2 cellular contexts compared by ENCODE assay signal in the genomic region with DNA sequence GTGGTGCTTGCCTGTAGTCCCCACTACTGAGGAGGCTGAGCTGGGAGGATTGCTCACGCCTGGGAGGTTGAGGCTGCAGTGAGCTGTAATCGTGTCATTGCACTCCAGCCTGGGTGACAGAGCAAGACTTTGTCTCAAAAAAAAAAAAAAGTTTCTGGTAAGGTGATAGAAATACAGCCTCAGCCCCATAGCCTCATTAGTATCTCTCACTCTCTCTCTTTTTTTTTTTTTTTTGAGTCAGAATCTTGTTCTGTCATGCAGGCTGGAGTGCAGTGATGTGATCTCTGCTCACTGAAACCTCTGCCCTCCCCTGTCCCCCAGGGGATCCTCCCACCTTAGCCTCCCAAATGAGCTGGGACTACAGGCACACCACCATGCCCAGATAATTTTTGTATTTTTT.
TF ChIP-seq lines count a peak whose summit lies in the region.

No MANE protein-coding gene starts in this region.

TF ChIP-seq in GM23338, 12 proteins besides CTCF, POLR2A, EP300 and RAD21 (continued from another document):
- TF ChIP-seq, protein P1, sequence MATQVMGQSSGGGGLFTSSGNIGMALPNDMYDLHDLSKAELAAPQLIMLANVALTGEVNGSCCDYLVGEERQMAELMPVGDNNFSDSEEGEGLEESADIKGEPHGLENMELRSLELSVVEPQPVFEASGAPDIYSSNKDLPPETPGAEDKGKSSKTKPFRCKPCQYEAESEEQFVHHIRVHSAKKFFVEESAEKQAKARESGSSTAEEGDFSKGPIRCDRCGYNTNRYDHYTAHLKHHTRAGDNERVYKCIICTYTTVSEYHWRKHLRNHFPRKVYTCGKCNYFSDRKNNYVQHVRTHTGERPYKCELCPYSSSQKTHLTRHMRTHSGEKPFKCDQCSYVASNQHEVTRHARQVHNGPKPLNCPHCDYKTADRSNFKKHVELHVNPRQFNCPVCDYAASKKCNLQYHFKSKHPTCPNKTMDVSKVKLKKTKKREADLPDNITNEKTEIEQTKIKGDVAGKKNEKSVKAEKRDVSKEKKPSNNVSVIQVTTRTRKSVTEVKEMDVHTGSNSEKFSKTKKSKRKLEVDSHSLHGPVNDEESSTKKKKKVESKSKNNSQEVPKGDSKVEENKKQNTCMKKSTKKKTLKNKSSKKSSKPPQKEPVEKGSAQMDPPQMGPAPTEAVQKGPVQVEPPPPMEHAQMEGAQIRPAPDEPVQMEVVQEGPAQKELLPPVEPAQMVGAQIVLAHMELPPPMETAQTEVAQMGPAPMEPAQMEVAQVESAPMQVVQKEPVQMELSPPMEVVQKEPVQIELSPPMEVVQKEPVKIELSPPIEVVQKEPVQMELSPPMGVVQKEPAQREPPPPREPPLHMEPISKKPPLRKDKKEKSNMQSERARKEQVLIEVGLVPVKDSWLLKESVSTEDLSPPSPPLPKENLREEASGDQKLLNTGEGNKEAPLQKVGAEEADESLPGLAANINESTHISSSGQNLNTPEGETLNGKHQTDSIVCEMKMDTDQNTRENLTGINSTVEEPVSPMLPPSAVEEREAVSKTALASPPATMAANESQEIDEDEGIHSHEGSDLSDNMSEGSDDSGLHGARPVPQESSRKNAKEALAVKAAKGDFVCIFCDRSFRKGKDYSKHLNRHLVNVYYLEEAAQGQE (IDR thresholded peaks at IDR 0.05; ENCODE audit: unreplicated experiment): no peak
- TF ChIP-seq, protein P2, sequence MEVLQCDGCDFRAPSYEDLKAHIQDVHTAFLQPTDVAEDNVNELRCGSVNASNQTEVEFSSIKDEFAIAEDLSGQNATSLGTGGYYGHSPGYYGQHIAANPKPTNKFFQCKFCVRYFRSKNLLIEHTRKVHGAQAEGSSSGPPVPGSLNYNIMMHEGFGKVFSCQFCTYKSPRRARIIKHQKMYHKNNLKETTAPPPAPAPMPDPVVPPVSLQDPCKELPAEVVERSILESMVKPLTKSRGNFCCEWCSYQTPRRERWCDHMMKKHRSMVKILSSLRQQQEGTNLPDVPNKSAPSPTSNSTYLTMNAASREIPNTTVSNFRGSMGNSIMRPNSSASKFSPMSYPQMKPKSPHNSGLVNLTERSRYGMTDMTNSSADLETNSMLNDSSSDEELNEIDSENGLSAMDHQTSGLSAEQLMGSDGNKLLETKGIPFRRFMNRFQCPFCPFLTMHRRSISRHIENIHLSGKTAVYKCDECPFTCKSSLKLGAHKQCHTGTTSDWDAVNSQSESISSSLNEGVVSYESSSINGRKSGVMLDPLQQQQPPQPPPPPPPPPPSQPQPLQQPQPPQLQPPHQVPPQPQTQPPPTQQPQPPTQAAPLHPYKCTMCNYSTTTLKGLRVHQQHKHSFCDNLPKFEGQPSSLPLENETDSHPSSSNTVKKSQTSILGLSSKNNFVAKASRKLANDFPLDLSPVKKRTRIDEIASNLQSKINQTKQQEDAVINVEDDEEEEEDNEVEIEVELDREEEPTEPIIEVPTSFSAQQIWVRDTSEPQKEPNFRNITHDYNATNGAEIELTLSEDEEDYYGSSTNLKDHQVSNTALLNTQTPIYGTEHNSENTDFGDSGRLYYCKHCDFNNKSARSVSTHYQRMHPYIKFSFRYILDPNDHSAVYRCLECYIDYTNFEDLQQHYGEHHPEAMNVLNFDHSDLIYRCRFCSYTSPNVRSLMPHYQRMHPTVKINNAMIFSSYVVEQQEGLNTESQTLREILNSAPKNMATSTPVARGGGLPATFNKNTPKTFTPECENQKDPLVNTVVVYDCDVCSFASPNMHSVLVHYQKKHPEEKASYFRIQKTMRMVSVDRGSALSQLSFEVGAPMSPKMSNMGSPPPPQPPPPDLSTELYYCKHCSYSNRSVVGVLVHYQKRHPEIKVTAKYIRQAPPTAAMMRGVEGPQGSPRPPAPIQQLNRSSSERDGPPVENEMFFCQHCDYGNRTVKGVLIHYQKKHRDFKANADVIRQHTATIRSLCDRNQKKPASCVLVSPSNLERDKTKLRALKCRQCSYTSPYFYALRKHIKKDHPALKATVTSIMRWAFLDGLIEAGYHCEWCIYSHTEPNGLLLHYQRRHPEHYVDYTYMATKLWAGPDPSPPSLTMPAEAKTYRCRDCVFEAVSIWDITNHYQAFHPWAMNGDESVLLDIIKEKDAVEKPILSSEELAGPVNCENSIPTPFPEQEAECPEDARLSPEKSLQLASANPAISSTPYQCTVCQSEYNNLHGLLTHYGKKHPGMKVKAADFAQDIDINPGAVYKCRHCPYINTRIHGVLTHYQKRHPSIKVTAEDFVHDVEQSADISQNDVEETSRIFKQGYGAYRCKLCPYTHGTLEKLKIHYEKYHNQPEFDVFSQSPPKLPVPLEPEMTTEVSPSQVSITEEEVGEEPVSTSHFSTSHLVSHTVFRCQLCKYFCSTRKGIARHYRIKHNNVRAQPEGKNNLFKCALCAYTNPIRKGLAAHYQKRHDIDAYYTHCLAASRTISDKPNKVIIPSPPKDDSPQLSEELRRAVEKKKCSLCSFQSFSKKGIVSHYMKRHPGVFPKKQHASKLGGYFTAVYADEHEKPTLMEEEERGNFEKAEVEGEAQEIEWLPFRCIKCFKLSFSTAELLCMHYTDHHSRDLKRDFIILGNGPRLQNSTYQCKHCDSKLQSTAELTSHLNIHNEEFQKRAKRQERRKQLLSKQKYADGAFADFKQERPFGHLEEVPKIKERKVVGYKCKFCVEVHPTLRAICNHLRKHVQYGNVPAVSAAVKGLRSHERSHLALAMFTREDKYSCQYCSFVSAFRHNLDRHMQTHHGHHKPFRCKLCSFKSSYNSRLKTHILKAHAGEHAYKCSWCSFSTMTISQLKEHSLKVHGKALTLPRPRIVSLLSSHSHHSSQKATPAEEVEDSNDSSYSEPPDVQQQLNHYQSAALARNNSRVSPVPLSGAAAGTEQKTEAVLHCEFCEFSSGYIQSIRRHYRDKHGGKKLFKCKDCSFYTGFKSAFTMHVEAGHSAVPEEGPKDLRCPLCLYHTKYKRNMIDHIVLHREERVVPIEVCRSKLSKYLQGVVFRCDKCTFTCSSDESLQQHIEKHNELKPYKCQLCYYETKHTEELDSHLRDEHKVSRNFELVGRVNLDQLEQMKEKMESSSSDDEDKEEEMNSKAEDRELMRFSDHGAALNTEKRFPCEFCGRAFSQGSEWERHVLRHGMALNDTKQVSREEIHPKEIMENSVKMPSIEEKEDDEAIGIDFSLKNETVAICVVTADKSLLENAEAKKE (CRISPR knock-in tag; IDR thresholded peaks at IDR 0.05): no peak
- TF ChIP-seq JUNB (IDR thresholded peaks at IDR 0.05; ENCODE audit: unreplicated experiment) (no peak), STAT1 (IDR thresholded peaks at IDR 0.05; ENCODE audit: unreplicated experiment) (no peak), CREB1 (CRISPR knock-in tag; IDR thresholded peaks at IDR 0.05; ENCODE audit: low read depth) (no peak)

TF ChIP-seq in WTC11, 78 proteins besides CTCF, POLR2A, EP300 and RAD21 (continued from another document):
- TF ChIP-seq, protein P3, sequence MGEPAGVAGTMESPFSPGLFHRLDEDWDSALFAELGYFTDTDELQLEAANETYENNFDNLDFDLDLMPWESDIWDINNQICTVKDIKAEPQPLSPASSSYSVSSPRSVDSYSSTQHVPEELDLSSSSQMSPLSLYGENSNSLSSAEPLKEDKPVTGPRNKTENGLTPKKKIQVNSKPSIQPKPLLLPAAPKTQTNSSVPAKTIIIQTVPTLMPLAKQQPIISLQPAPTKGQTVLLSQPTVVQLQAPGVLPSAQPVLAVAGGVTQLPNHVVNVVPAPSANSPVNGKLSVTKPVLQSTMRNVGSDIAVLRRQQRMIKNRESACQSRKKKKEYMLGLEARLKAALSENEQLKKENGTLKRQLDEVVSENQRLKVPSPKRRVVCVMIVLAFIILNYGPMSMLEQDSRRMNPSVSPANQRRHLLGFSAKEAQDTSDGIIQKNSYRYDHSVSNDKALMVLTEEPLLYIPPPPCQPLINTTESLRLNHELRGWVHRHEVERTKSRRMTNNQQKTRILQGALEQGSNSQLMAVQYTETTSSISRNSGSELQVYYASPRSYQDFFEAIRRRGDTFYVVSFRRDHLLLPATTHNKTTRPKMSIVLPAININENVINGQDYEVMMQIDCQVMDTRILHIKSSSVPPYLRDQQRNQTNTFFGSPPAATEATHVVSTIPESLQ (CRISPR knock-in tag; IDR thresholded peaks at IDR 0.05): no peak
- TF ChIP-seq, protein P4, sequence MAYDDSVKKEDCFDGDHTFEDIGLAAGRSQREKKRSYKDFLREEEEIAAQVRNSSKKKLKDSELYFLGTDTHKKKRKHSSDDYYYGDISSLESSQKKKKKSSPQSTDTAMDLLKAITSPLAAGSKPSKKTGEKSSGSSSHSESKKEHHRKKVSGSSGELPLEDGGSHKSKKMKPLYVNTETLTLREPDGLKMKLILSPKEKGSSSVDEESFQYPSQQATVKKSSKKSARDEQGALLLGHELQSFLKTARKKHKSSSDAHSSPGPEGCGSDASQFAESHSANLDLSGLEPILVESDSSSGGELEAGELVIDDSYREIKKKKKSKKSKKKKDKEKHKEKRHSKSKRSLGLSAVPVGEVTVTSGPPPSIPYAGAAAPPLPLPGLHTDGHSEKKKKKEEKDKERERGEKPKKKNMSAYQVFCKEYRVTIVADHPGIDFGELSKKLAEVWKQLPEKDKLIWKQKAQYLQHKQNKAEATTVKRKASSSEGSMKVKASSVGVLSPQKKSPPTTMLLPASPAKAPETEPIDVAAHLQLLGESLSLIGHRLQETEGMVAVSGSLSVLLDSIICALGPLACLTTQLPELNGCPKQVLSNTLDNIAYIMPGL (CRISPR knock-in tag; IDR thresholded peaks at IDR 0.05): no peak
- TF ChIP-seq CREM (CRISPR knock-in tag; IDR thresholded peaks at IDR 0.05): no peak
- no peak for TF ChIP-seq PRRX2 (CRISPR knock-in tag; IDR thresholded peaks at IDR 0.05)
- no peak for TF ChIP-seq ZNF219 (CRISPR knock-in tag; IDR thresholded peaks at IDR 0.05; ENCODE audit: borderline replicate concordance)
- TF ChIP-seq, protein P5, sequence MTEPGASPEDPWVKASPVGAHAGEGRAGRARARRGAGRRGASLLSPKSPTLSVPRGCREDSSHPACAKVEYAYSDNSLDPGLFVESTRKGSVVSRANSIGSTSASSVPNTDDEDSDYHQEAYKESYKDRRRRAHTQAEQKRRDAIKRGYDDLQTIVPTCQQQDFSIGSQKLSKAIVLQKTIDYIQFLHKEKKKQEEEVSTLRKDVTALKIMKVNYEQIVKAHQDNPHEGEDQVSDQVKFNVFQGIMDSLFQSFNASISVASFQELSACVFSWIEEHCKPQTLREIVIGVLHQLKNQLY (CRISPR knock-in tag; IDR thresholded peaks at IDR 0.05): no peak
- TF ChIP-seq, protein P6, sequence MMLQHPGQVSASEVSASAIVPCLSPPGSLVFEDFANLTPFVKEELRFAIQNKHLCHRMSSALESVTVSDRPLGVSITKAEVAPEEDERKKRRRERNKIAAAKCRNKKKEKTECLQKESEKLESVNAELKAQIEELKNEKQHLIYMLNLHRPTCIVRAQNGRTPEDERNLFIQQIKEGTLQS (CRISPR knock-in tag; conservative IDR thresholded peaks at IDR 0.05): no peak
- TF ChIP-seq ELF4 (CRISPR knock-in tag; IDR thresholded peaks at IDR 0.05; ENCODE audit: low read depth): no peak
- no peak for TF ChIP-seq CREB1 (CRISPR knock-in tag; IDR thresholded peaks at IDR 0.05)
- TF ChIP-seq, protein P7, sequence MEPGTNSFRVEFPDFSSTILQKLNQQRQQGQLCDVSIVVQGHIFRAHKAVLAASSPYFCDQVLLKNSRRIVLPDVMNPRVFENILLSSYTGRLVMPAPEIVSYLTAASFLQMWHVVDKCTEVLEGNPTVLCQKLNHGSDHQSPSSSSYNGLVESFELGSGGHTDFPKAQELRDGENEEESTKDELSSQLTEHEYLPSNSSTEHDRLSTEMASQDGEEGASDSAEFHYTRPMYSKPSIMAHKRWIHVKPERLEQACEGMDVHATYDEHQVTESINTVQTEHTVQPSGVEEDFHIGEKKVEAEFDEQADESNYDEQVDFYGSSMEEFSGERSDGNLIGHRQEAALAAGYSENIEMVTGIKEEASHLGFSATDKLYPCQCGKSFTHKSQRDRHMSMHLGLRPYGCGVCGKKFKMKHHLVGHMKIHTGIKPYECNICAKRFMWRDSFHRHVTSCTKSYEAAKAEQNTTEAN (CRISPR knock-in tag; IDR thresholded peaks at IDR 0.05): no peak
TF ChIP-seq in WTC11: peak in this region for 0.
